ENCODE assay signal across 8 cellular contexts in genomic region chr7:152433721-152434501, GRCh38. TPM values are rescaled to one million over a fixed set of nuclear protein-coding genes. Genes with fewer than 3 reads are reported as not detected.
DNase-seq lines count a peak whose midpoint lies in the region; ATAC-seq, FAIRE-seq and TF ChIP-seq lines count a peak whose summit lies in the region.
"Not testable (repeated sequence)": the region's sequence is repeated elsewhere in the genome, so short reads cannot be mapped to it uniquely, and the experiment has no call there.

No MANE protein-coding gene starts in this region.

- CTCF ChIA-PET in BJ (lab: Yijun Ruan, JAX) (interaction anchor here (1.4 kb wide), 1 partner anchor 26 kb away, joined by 3 read pairs; no protein-coding TSS in a partner anchor), WTC11 (lab: Charles Lee) (interaction anchor here (1.5 kb wide), 1 partner anchor 40 kb away, joined by 5 read pairs; no protein-coding TSS in a partner anchor)

- peaks cover 59% of the 10 kb centered on the region for H4K20me1 ChIP-seq in astrocyte (ENCODE audit: insufficient read depth, low read length)

- not testable (repeated sequence) for H3K36me3 ChIP-seq in BJ (ENCODE audit: control insufficient read depth, insufficient read depth, low read length); astrocyte (ENCODE audit: insufficient read depth, low read length)

- H3K4me3 ChIP-seq in BJ (ENCODE audit: low read depth, low read length) (peak overlapping the region; percentile 80), astrocyte (ENCODE audit: insufficient read depth, low read depth, low read length) (peak overlapping the region; percentile 90)

- POLR2A ChIA-PET in BJ (lab: Charles Lee); WTC11 (lab: Charles Lee): not testable (repeated sequence)

- H3K4me1 Mint-ChIP-seq in WTC11 = peaks cover 55% of the 10 kb centered on the region
- H3K4me1 Mint-ChIP-seq in astrocyte (ENCODE audit: low read depth, unreplicated experiment) = peaks cover 15% of the 10 kb centered on the region
- peaks cover 47% of the 10 kb centered on the region for H3K4me1 Mint-ChIP-seq in nephron

- peak overlapping the region; percentile 92 for H3K9ac ChIP-seq in astrocyte (ENCODE audit: low read length)

- H3K36me3 Mint-ChIP-seq in WTC11; astrocyte (ENCODE audit: low read depth, unreplicated experiment); nephron (ENCODE audit: low read depth): not testable (repeated sequence)

- H3K27ac Mint-ChIP-seq in WTC11 = not testable (repeated sequence)
- H3K27ac Mint-ChIP-seq in astrocyte (ENCODE audit: unreplicated experiment) (peak overlapping the region; percentile 77), nephron (peak overlapping the region; percentile 93 to 96 (median 95))

- not testable (repeated sequence) for H3K9me3 Mint-ChIP-seq in WTC11; astrocyte (ENCODE audit: unreplicated experiment); nephron

- peaks cover 11% of the 10 kb centered on the region for H3K4me1 ChIP-seq in astrocyte (ENCODE audit: insufficient read depth, low read length)

- not testable (repeated sequence) for DNase-seq in BJ (ENCODE audit: low read depth); WTC11 (ENCODE audit: low spot score); astrocyte (ENCODE audit: low read depth)
- DNase-seq in HT-29 (ENCODE audit: low spot score) = peak; percentile 82
- peak; percentile 82 for DNase-seq in Right ventricle myocardium inferior (ENCODE audit: missing footprints)
- peak; percentile 20 to 30 for DNase-seq in stimulated activated CD8-positive, alpha-beta memory T cell treated with anti-CD3 and anti-CD28 coated beads, Interleukin-15, amount 100 ng/mL, for 4 hours (ENCODE audit: low read depth in 2 of 2)

- not testable (repeated sequence) for TF ChIP-seq CTCF in BJ (IDR thresholded peaks at IDR 0.05; ENCODE audit: insufficient read depth, low read depth, low read length); WTC11 (IDR thresholded peaks at IDR 0.05); nephron (IDR thresholded peaks at IDR 0.05; ENCODE audit: unreplicated experiment in 3 of 3)
- peak; percentile 4 for TF ChIP-seq CTCF in astrocyte (IDR thresholded peaks at IDR 0.05; ENCODE audit: insufficient read depth, low read depth, low read length)

- H3K27me3 ChIP-seq in BJ (ENCODE audit: control insufficient read depth, insufficient read depth, low read length); astrocyte (ENCODE audit: insufficient read depth, low read length): not testable (repeated sequence)

- ATAC-seq in GM21423 (IDR thresholded peaks at IDR 0.05; ENCODE audit: unreplicated experiment) (peak; percentile 22), Right ventricle myocardium inferior (peak; percentile 49)
- not testable (repeated sequence) for ATAC-seq in WTC11

- peak overlapping the region; percentile 86 for H3K4me2 ChIP-seq in astrocyte (ENCODE audit: low read length)

- FAIRE-seq in astrocyte (lab: Jason Lieb, UNC) = peak; percentile 26

- H3K4me3 Mint-ChIP-seq in WTC11 (peak overlapping the region; percentile 87), astrocyte (ENCODE audit: unreplicated experiment) (peak overlapping the region; percentile 94), nephron (peak overlapping the region; percentile 96 to 98 (median 97))

- intact Hi-C loops in Right ventricle myocardium inferior (cut with DNase I) = not testable (repeated sequence)

- H3K79me2 ChIP-seq in astrocyte (ENCODE audit: insufficient read depth, low read length) = peaks cover 63% of the 10 kb centered on the region

- H2AFZ ChIP-seq in astrocyte (ENCODE audit: low read depth, low read length) = not testable (repeated sequence)

- peak overlapping the region; percentile 67 for H3K27ac ChIP-seq in astrocyte (ENCODE audit: low read depth, low read length)

- not testable (repeated sequence) for H3K9me3 ChIP-seq in astrocyte (ENCODE audit: insufficient read depth, low read depth, low read length)

- peaks cover 14% of the 10 kb centered on the region for H3K27me3 Mint-ChIP-seq in WTC11 (ENCODE audit: low read depth)
- not testable (repeated sequence) for H3K27me3 Mint-ChIP-seq in astrocyte (ENCODE audit: low read depth, unreplicated experiment); nephron (ENCODE audit: low read depth)

RNA-seq across cellular contexts. Expression of gene KMT2C, which starts 1.9 kb away (rescaled TPM):
- polyA plus RNA-seq in BJ (2011; rRNA removed) = 6.9 and 9.3 TPM in 2 replicates
- polyA minus RNA-seq in BJ (2011; rRNA and poly(A)+ RNA removed) = 30.3 and 30.7 TPM in 2 replicates
- total RNA-seq in HT-29 (2014; rRNA removed; shearing (Covaris generic)) = 25.4 and 35.0 TPM in 2 replicates
- 38.9 to 45.4 TPM (median 40.8 TPM) in 3 replicates for total RNA-seq in WTC11 (2021)
- 54.1 and 59.0 TPM in 2 replicates for total RNA-seq in astrocyte
- total RNA-seq in Right ventricle myocardium inferior = 39.4 TPM
